ENCODE assay signal across 19 cellular contexts in genomic region chr11:69671734-69672465, GRCh38. TPM values are rescaled to one million over a fixed set of nuclear protein-coding genes. Genes with fewer than 3 reads are reported as not detected.
"Had no signal": no experiment of that assay in that cellular context is flagged by ENCODE, and none has a peak within 500 bp of the region (broad histone marks: within the 10 kb centered on the region; RNA-seq: fewer than 3 reads in every experiment).

No MANE protein-coding gene starts in this region.

- H3K9me3 Mint-ChIP-seq: activated naive CD8-positive, alpha-beta T cell treated with anti-CD3 and anti-CD28 coated beads, Interleukin-2, amount 10 ng/mL, durations not matched to agents 7 days and 5 days; activated T-cell treated with anti-CD3 and anti-CD28 coated beads, Interleukin-2, amount 50 U/mL, for 4 hours; dendritic cell treated with granulocyte-macrophage colony-stimulating factor and Interleukin-4, amounts not matched to agents 40 ng/mL and 50 ng/mL, for 4 days; immature natural killer cell; stimulated activated effector memory CD8-positive, alpha-beta T cell treated with anti-CD3 and anti-CD28 coated beads, Interleukin-12 subunit alpha, Interleukin-12 subunit beta, amount 100 ng/mL, for 72 hours had no signal

- H3K9me3 ChIP-seq: breast epithelium, heart left ventricle, tibial artery, uterus had no signal

- DNase-seq: activated CD4-positive, alpha-beta T cell treated with anti-CD3 and anti-CD28 coated beads, Interleukin-2, amount 50 U/mL, for 1 hour; activated CD4-positive, CD25-positive, alpha-beta regulatory T cell; activated effector memory CD4-positive, alpha-beta T cell treated with Interleukin-2 at 50 U/mL for 16 hours; activated naive CD8-positive, alpha-beta T cell treated with anti-CD3 and anti-CD28 coated beads, Interleukin-2, amount 10 ng/mL, durations not matched to agents 7 days and 5 days; activated T-cell treated with anti-CD3 and anti-CD28 coated beads, Interleukin-2, amount 50 U/mL, for 4 hours; anterior cingulate cortex; heart left ventricle; immature natural killer cell; stimulated activated CD4-positive, alpha-beta T cell treated with anti-CD3 and anti-CD28 coated beads, Interleukin-12 subunit alpha, Interleukin-12 subunit beta, amount 100 ng/mL, for 4 hours; tibial artery; uterus had no signal

- H3K27ac ChIP-seq: breast epithelium, epithelial cell of prostate, heart left ventricle, uterus had no signal

- ATAC-seq: activated T-cell treated with anti-CD3 and anti-CD28 coated beads, Interleukin-2, amount 50 U/mL, for 4 hours; heart left ventricle; stimulated activated effector memory CD8-positive, alpha-beta T cell treated with anti-CD3 and anti-CD28 coated beads, Interleukin-12 subunit alpha, Interleukin-12 subunit beta, amount 100 ng/mL, for 72 hours had no signal

- H3K4me3 ChIP-seq: breast epithelium, heart left ventricle, tibial artery, uterus had no signal

- H3K36me3 ChIP-seq: breast epithelium, uterus had no signal

- H3K4me3 Mint-ChIP-seq: activated naive CD8-positive, alpha-beta T cell treated with anti-CD3 and anti-CD28 coated beads, Interleukin-2, amount 10 ng/mL, durations not matched to agents 7 days and 5 days; activated T-cell treated with anti-CD3 and anti-CD28 coated beads, Interleukin-2, amount 50 U/mL, for 4 hours; dendritic cell treated with granulocyte-macrophage colony-stimulating factor and Interleukin-4, amounts not matched to agents 40 ng/mL and 50 ng/mL, for 4 days; stimulated activated effector memory CD8-positive, alpha-beta T cell treated with anti-CD3 and anti-CD28 coated beads, Interleukin-12 subunit alpha, Interleukin-12 subunit beta, amount 100 ng/mL, for 72 hours had no signal

- H3K27me3 ChIP-seq: breast epithelium, heart left ventricle, tibial artery, uterus had no signal

- H3K27ac Mint-ChIP-seq: activated naive CD8-positive, alpha-beta T cell treated with anti-CD3 and anti-CD28 coated beads, Interleukin-2, amount 10 ng/mL, durations not matched to agents 7 days and 5 days; dendritic cell treated with granulocyte-macrophage colony-stimulating factor and Interleukin-4, amounts not matched to agents 40 ng/mL and 50 ng/mL, for 4 days; stimulated activated effector memory CD8-positive, alpha-beta T cell treated with anti-CD3 and anti-CD28 coated beads, Interleukin-12 subunit alpha, Interleukin-12 subunit beta, amount 100 ng/mL, for 72 hours had no signal

- H3K27me3 Mint-ChIP-seq: activated naive CD8-positive, alpha-beta T cell treated with anti-CD3 and anti-CD28 coated beads, Interleukin-2, amount 10 ng/mL, durations not matched to agents 7 days and 5 days had no signal

RNA-seq across cellular contexts. Expression of gene FGF19, which starts 31.9 kb away (rescaled TPM):
- total RNA-seq: activated naive CD8-positive, alpha-beta T cell treated with anti-CD3 and anti-CD28 coated beads, Interleukin-2, amount 10 ng/mL, durations not matched to agents 7 days and 5 days; activated T-cell treated with anti-CD3 and anti-CD28 coated beads, Interleukin-2, amount 50 U/mL, for 4 hours; breast epithelium; frontal cortex; heart left ventricle; liver; osteocyte; subcutaneous adipose tissue had no signal
- polyA plus RNA-seq: heart left ventricle, immature natural killer cell had no signal
